8 cellular contexts compared by ENCODE assay signal in the genomic region with DNA sequence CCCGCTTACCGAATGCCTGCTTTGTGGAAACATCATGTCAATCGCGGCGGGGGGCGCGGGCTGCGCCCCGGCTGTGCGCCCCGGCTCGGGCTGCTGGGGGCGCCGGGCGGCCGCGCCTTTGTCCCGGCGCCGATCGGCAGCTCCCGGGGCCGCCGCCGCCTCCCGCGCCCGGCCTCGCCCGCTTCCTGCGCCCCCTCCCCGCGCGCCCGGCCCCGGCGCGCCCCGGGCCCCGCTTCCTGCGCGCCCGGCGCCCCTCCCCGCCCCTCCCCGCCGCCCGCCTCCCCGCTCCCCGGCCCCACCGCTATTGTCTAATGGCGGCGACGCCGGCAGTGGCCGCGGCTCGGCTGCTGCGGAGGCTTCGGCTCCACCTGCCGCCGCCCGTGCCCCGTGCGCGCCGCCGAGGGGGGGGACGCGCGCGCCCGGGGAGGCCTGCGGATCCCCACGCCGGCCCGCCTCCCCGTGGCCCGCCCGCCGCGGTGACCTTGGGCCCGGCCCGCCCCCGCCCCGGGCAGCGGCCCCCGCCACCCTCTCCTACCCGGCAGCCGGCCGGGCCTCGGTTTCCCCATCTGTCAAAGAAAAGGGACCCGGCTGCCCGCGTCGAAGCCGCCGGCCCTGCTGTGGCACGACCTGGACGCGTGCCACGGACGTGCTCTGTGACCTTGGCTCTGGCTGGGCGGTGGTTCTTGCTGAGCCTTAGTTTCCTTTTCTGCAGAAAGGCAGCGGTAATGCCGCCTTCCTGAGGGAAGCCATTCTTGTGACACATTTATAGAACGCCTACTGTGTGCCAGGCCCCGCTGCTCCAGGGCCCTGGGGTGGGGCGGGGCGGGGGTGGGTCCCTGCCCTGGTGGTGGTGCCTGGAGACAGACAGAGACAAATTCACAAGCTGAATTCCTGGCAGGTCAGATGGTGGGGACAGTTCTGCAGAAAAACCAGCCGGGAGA. TPM values are rescaled to one million over a fixed set of nuclear protein-coding genes. Genes with fewer than 3 reads are reported as not detected.
A peak's percentile ranks its signal among the peaks of the same experiment; 100 is the strongest.
DNase-seq lines count a peak whose midpoint lies in the region; ATAC-seq and TF ChIP-seq lines count a peak whose summit lies in the region.

A gene with protein sequence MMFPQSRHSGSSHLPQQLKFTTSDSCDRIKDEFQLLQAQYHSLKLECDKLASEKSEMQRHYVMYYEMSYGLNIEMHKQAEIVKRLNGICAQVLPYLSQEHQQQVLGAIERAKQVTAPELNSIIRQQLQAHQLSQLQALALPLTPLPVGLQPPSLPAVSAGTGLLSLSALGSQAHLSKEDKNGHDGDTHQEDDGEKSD (minus strand): TSS at position 331 of the 941 bp plus-strand sequence. CDS start 295 bp downstream, at position 36.

- TF ChIP-seq CTCF in Peyer's patch (IDR thresholded peaks at IDR 0.05) = no peak
- no peak for TF ChIP-seq CTCF in omental fat pad (IDR thresholded peaks at IDR 0.05)
- no peak for TF ChIP-seq CTCF in tibial artery (IDR thresholded peaks at IDR 0.05)

- H3K4me2 ChIP-seq in BLaER1 treated with 17β-estradiol and CSF1 and Interleukin-3, amounts not matched to agents 10 nM and 100 nM = peak within 1 kb of the TSS; percentile 83 to 98 (median 93)

- peaks cover 27 to 34% (median 28%) of the 10 kb centered on the region in 11 experiments for H3K36me3 ChIP-seq in BLaER1 treated with 17β-estradiol and CSF1 and Interleukin-3, amounts not matched to agents 10 nM and 100 nM
- H3K36me3 ChIP-seq in Peyer's patch = peaks cover 0 to 23% (median 0%) of the 10 kb centered on the region in 3 donors
- H3K36me3 ChIP-seq in tibial artery = peaks cover 0 to 22% (median 17%) of the 10 kb centered on the region in 3 donors

- peaks cover 60 to 84% (median 75%) of the 10 kb centered on the region in 10 experiments for H3K4me1 ChIP-seq in BLaER1 treated with 17β-estradiol and CSF1 and Interleukin-3, amounts not matched to agents 10 nM and 100 nM
- H3K4me1 ChIP-seq in Peyer's patch = peaks cover 0 to 35% (median 12%) of the 10 kb centered on the region in 4 donors
- H3K4me1 ChIP-seq in tibial artery = peaks cover 0 to 37% (median 26%) of the 10 kb centered on the region in 4 donors

- peak within 1 kb of the TSS; percentile 77 to 94 (median 86) for H3K4me3 ChIP-seq in BLaER1 treated with 17β-estradiol and CSF1 and Interleukin-3, amounts not matched to agents 10 nM and 100 nM
- H3K4me3 ChIP-seq in Peyer's patch = peak within 1 kb of the TSS; percentile 79 to 96 (median 86)
- peak within 1 kb of the TSS; percentile 85 to 89 for H3K4me3 ChIP-seq in tibial artery

- peak within 1 kb of the TSS; percentile 86 to 98 (median 95) for H3K9ac ChIP-seq in BLaER1 treated with 17β-estradiol and CSF1 and Interleukin-3, amounts not matched to agents 10 nM and 100 nM

- H3K9me3 ChIP-seq in BLaER1 treated with 17β-estradiol and CSF1 and Interleukin-3, amounts not matched to agents 10 nM and 100 nM (replicated peaks in 1 of 11) = no peaks in the 10 kb centered on the region
- H3K9me3 ChIP-seq in Peyer's patch (no peaks in the 10 kb centered on the region), tibial artery (no peaks in the 10 kb centered on the region)

- H4K20me1 ChIP-seq in BLaER1 treated with 17β-estradiol and CSF1 and Interleukin-3, amounts not matched to agents 10 nM and 100 nM = peaks cover 30 to 39% (median 37%) of the 10 kb centered on the region in 11 experiments

- ATAC-seq in HG02642 (IDR thresholded peaks at IDR 0.05; ENCODE audit: poor library complexity, unreplicated experiment) = peak; percentile 41
- ATAC-seq in omental fat pad (ENCODE audit: low FRiP score) = peak; percentile 45

- peak; percentile 69 to 87 (median 87) for DNase-seq in Peyer's patch
- DNase-seq in activated gamma-delta T cell treated with anti-CD3 and anti-CD28 coated beads, Interleukin-2, amount 50 U/mL, for 16 hours (ENCODE audit: low read depth) = peak; percentile 51
- peak; percentile 85 for DNase-seq in germinal center (ENCODE audit: low spot score)
- no peak for DNase-seq in omental fat pad (ENCODE audit: low spot score)
- DNase-seq in tibial artery = peak; percentile 54 to 76
- DNase-seq in HuH-7 (ENCODE audit: low spot score) = no peak

- peak within 1 kb of the TSS; percentile 85 to 96 (median 94) for H3K27ac ChIP-seq in BLaER1 treated with 17β-estradiol and CSF1 and Interleukin-3, amounts not matched to agents 10 nM and 100 nM
- H3K27ac ChIP-seq in Peyer's patch (peak within 1 kb of the TSS; percentile 94 to 100 (median 98)), tibial artery (peak within 1 kb of the TSS; percentile 89 to 95)

- H3K27me3 ChIP-seq in BLaER1 treated with 17β-estradiol and CSF1 and Interleukin-3, amounts not matched to agents 10 nM and 100 nM = no peaks in the 10 kb centered on the region
- no peaks in the 10 kb centered on the region for H3K27me3 ChIP-seq in Peyer's patch
- no peaks in the 10 kb centered on the region for H3K27me3 ChIP-seq in tibial artery

- TF ChIP-seq POLR2A in Peyer's patch (IDR thresholded peaks at IDR 0.05) = no peak

- intact Hi-C loops in tibial artery (cut with DNase I; ENCODE audit: low total_unique reads) = loop anchor here (5.0 kb wide), 2 partner anchors 95 to 125 kb away; partner anchors contain the start of gene NCLN

RNA-seq across cellular contexts. Expression of the gene that starts here (rescaled TPM):
- 100 to 1,000 TPM; 134 to 366 (median 289) TPM for total RNA-seq in Peyer's patch
- 100 to 1,000 TPM; 226 to 340 (median 261) TPM for total RNA-seq in omental fat pad

Comparison
In these comparisons a context has a peak if more than half of its experiments do, and no peak if none do; other contexts are left out.
1. DNase-seq: peak in Peyer's patch (3 of 3), activated gamma-delta T cell treated with anti-CD3 and anti-CD28 coated beads, Interleukin-2, amount 50 U/mL, for 16 hours (single experiment), germinal center (single experiment) and tibial artery (2 of 2); none in omental fat pad (single experiment) and HuH-7 (single experiment).
2. Peak in every context shown above with its lines, with median percentiles within 50 percentile points of each other: H3K27ac ChIP-seq and H3K4me3 ChIP-seq.